8 cellular contexts compared by ENCODE assay signal in the genomic region with DNA sequence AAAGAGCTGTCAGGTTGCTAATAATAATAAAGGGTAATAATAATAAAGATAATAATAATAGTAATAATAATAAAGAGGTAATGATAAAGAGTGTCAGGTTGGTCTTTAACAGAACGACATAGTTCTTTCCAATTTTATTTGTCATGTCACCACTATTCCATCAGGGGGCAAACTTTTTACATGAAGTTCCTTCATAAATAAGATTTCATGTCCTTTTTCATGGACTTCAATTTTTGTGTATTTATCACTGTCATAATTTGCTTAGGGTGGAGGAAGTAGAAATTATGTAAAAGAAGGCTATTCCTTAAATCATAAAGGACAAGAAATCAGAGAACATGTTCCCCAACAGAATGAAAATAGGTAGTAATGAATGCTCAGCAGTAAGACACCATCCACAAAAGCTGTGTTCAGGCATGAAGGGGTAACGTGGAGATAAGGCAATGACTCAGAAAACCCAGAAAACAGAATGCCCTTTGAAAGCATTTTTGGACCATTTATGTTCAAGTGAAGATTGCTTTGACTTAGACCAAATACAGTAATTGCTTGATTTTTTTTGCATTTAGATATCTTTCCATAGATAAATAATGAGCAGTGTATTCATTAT.
DNase-seq lines count a peak whose midpoint lies in the region; ATAC-seq, FAIRE-seq and TF ChIP-seq lines count a peak whose summit lies in the region.

No MANE protein-coding gene starts in this region.

- intact Hi-C loops in activated T-helper 1 cell treated with anti-CD3 and anti-CD28 coated beads, Interleukin-12 subunit alpha, Interleukin-12 subunit beta, Interleukin-2, Interleukin-4 antibody, amounts not matched to agents 30 ng/mL and 10 ng/mL and 1 ng/mL, durations not matched to agents 14 hours and 24 hours and 36 hours (cut with micrococcal nuclease) = loop anchor here (1.0 to 2.0 kb wide), 2 partner anchors 71 to 300 kb away; no protein-coding TSS in a partner anchor

- H3K36me3 Mint-ChIP-seq in activated T-helper 1 cell treated with anti-CD3 and anti-CD28 coated beads, Interleukin-12 subunit alpha, Interleukin-12 subunit beta, Interleukin-2, Interleukin-4 antibody, amounts not matched to agents 30 ng/mL and 10 ng/mL and 1 ng/mL, durations not matched to agents 14 hours and 24 hours and 36 hours (ENCODE audit: low read depth) = no peaks in the 10 kb centered on the region

- no peak for TF ChIP-seq POLR2A in GM18505 (IDR thresholded peaks at IDR 0.05; ENCODE audit: borderline replicate concordance, extremely low read depth, insufficient read depth, insufficient read length)

- H3K4me3 Mint-ChIP-seq in activated T-helper 1 cell treated with anti-CD3 and anti-CD28 coated beads, Interleukin-12 subunit alpha, Interleukin-12 subunit beta, Interleukin-2, Interleukin-4 antibody, amounts not matched to agents 30 ng/mL and 10 ng/mL and 1 ng/mL, durations not matched to agents 14 hours and 24 hours and 36 hours = no peak overlapping the region

- peaks cover 6% of the 10 kb centered on the region for H3K4me1 Mint-ChIP-seq in activated T-helper 1 cell treated with anti-CD3 and anti-CD28 coated beads, Interleukin-12 subunit alpha, Interleukin-12 subunit beta, Interleukin-2, Interleukin-4 antibody, amounts not matched to agents 30 ng/mL and 10 ng/mL and 1 ng/mL, durations not matched to agents 14 hours and 24 hours and 36 hours (ENCODE audit: low read depth)

- DNase-seq in AG08395 (ENCODE audit: low spot score) (peak; percentile 43), GM18507 (ENCODE audit: extremely low spot score, insufficient read length, low read depth) (no peak), NCI-H2196 treated with DMSO at 0.1 percent for 48 hours (lab: John Stamatoyannopoulos, UW; ENCODE audit: unreplicated experiment) (peak; percentile 3), dermis blood vessel endothelial cell (peak; percentile 68), middle frontal gyrus (ENCODE audit: extremely low spot score, low spot score) (peak; percentile 33)
- no peak for DNase-seq in activated CD8-positive, alpha-beta memory T cell treated with anti-CD3 and anti-CD28 coated beads, Interleukin-2, amount 50 U/mL, for 48 hours
- no peak for DNase-seq in activated T-helper 1 cell treated with anti-CD3 and anti-CD28 coated beads, Interleukin-12 subunit alpha, Interleukin-12 subunit beta, Interleukin-2, Interleukin-4 antibody, amounts not matched to agents 30 ng/mL and 10 ng/mL and 1 ng/mL, durations not matched to agents 14 hours and 24 hours and 36 hours (ENCODE audit: low spot score)

- no peak overlapping the region for H3K27ac Mint-ChIP-seq in activated T-helper 1 cell treated with anti-CD3 and anti-CD28 coated beads, Interleukin-12 subunit alpha, Interleukin-12 subunit beta, Interleukin-2, Interleukin-4 antibody, amounts not matched to agents 30 ng/mL and 10 ng/mL and 1 ng/mL, durations not matched to agents 14 hours and 24 hours and 36 hours

- FAIRE-seq in GM18507 (lab: Jason Lieb, UNC) = peak; percentile 81

- H3K27me3 Mint-ChIP-seq in activated T-helper 1 cell treated with anti-CD3 and anti-CD28 coated beads, Interleukin-12 subunit alpha, Interleukin-12 subunit beta, Interleukin-2, Interleukin-4 antibody, amounts not matched to agents 30 ng/mL and 10 ng/mL and 1 ng/mL, durations not matched to agents 14 hours and 24 hours and 36 hours (ENCODE audit: insufficient read depth) = peaks cover 19% of the 10 kb centered on the region

- no peak for ATAC-seq in GM18505 (IDR thresholded peaks at IDR 0.05; ENCODE audit: unreplicated experiment)

- H3K9me3 Mint-ChIP-seq in activated T-helper 1 cell treated with anti-CD3 and anti-CD28 coated beads, Interleukin-12 subunit alpha, Interleukin-12 subunit beta, Interleukin-2, Interleukin-4 antibody, amounts not matched to agents 30 ng/mL and 10 ng/mL and 1 ng/mL, durations not matched to agents 14 hours and 24 hours and 36 hours = no peaks in the 10 kb centered on the region

Comparison
In these comparisons a context has a peak if more than half of its experiments do, and no peak if none do; other contexts are left out.
1. DNase-seq: peak in AG08395 (single experiment), NCI-H2196 treated with DMSO at 0.1 percent for 48 hours (single experiment), dermis blood vessel endothelial cell (single experiment) and middle frontal gyrus (single experiment); none in GM18507 (single experiment), activated CD8-positive, alpha-beta memory T cell treated with anti-CD3 and anti-CD28 coated beads, Interleukin-2, amount 50 U/mL, for 48 hours (single experiment) and activated T-helper 1 cell treated with anti-CD3 and anti-CD28 coated beads, Interleukin-12 subunit alpha, Interleukin-12 subunit beta, Interleukin-2, Interleukin-4 antibody, amounts not matched to agents 30 ng/mL and 10 ng/mL and 1 ng/mL, durations not matched to agents 14 hours and 24 hours and 36 hours (single experiment).